17 cellular contexts compared by ENCODE assay signal in the genomic region with DNA sequence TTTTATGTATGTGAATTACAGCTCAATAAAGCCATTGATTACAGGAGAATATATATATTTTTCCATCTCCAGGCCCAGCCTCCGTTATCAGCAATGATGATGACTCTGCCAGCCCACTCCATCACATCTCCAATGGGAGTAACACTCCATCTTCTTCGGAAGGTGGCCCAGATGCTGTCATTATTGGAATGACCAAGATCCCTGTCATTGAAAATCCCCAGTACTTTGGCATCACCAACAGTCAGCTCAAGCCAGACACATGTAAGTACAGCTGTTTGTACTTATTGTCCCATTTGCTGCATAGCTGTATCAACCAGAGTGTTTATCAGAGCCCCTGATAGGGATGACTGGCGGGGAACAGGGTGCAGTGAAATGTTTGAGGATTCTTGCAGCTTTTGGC.
"Had no signal": no experiment of that assay in that cellular context is flagged by ENCODE, and none has a peak within 500 bp of the region (broad histone marks: within the 10 kb centered on the region; RNA-seq: fewer than 3 reads in every experiment).

No MANE protein-coding gene starts in this region.

- H3K27me3 ChIP-seq: gastroesophageal sphincter, hepatocyte, suprapubic skin, thyroid gland had no signal

- H3K36me3 ChIP-seq: gastroesophageal sphincter, lower lobe of right lung, prostate gland, suprapubic skin, thyroid gland had no signal

- ATAC-seq: esophagus mucosa; gastroesophageal sphincter; lower lobe of right lung; natural killer cell treated with Interleukin-12 subunit alpha and Interleukin-12 subunit beta and Interleukin-15 and Interleukin-18, amount 100 ng/mL, for 72 hours; stimulated activated effector memory CD8-positive, alpha-beta T cell treated with anti-CD3 and anti-CD28 coated beads, Interleukin-12 subunit alpha, Interleukin-12 subunit beta, amount 100 ng/mL, for 72 hours; stimulated activated naive CD8-positive, alpha-beta T cell treated with anti-CD3 and anti-CD28 coated beads, Interleukin-15, Interleukin-2, amounts not matched to agents 100 U/mL and 50 U/mL, for 24 hours had no signal

- H3K9me3 ChIP-seq: gastroesophageal sphincter, lower lobe of right lung, prostate gland, suprapubic skin, thyroid gland had no signal

- H3K4me1 ChIP-seq: gastroesophageal sphincter, lower lobe of right lung, parathyroid adenoma, prostate gland had no signal

- H3K4me3 ChIP-seq: gastroesophageal sphincter, hepatocyte, lower lobe of right lung, prostate gland, smooth muscle cell, suprapubic skin, thyroid gland had no signal

- H3K9ac ChIP-seq: parathyroid adenoma had no signal

- H3K27ac ChIP-seq: gastroesophageal sphincter, hepatocyte, lower lobe of right lung, parathyroid adenoma, prostate gland, suprapubic skin, thyroid gland had no signal

- DNase-seq: effector memory CD4-positive, alpha-beta T cell; foreskin fibroblast; glutamatergic neuron; lower lobe of right lung; stimulated activated CD4-positive, alpha-beta T cell treated with anti-CD3 and anti-CD28 coated beads, Interleukin-2, amount 100 ng/mL, for 48 hours; stimulated activated CD8-positive, alpha-beta memory T cell treated with anti-CD3 and anti-CD28 coated beads, Interleukin-4, amount 100 ng/mL, for 48 hours; stimulated activated naive CD8-positive, alpha-beta T cell treated with anti-CD3 and anti-CD28 coated beads, Interleukin-15, Interleukin-2, amounts not matched to agents 100 U/mL and 50 U/mL, for 24 hours; thyroid gland had no signal
